In genomic region chr13:82655518-82655855, GRCh38 we compare ENCODE assay signal across 23 cellular contexts.
DNase-seq lines count a peak whose midpoint lies in the region; ATAC-seq, FAIRE-seq and TF ChIP-seq lines count a peak whose summit lies in the region.
"Had no signal": no experiment of that assay in that cellular context is flagged by ENCODE, and none has a peak within 500 bp of the region (broad histone marks: within the 10 kb centered on the region; RNA-seq: fewer than 3 reads in every experiment).

No MANE protein-coding gene starts in this region.

- no peaks in the 10 kb centered on the region for H3K9me3 Mint-ChIP-seq in activated CD4-positive, alpha-beta T cell treated with anti-CD3 and anti-CD28 coated beads, Interleukin-2, amount 10 ng/mL, durations not matched to agents 7 days and 5 days
- no peaks in the 10 kb centered on the region; the same call in 1 of the 2 replicates for H3K9me3 Mint-ChIP-seq in HFFc6
- H3K9me3 Mint-ChIP-seq: activated CD4-positive, alpha-beta memory T cell treated with anti-CD3 and anti-CD28 coated beads, Interleukin-2, amount 10 ng/mL, durations not matched to agents 7 days and 5 days; neural crest cell had no signal

- in situ Hi-C loops in brain microvascular endothelial cell (cut with HindIII; ENCODE audit: low pct_ligation_motif_present, low sequenced_read_pairs): no loop called here

- no peak overlapping the region for H3K27ac Mint-ChIP-seq in activated CD4-positive, alpha-beta T cell treated with anti-CD3 and anti-CD28 coated beads, Interleukin-2, amount 10 ng/mL, durations not matched to agents 7 days and 5 days
- no peak overlapping the region for H3K27ac Mint-ChIP-seq in HFFc6
- H3K27ac Mint-ChIP-seq: activated CD4-positive, alpha-beta memory T cell treated with anti-CD3 and anti-CD28 coated beads, Interleukin-2, amount 10 ng/mL, durations not matched to agents 7 days and 5 days; activated naive CD8-positive, alpha-beta T cell; activated T-helper 2 cell treated with anti-CD3 and anti-CD28 coated beads, Interferon-gamma antibody, Interleukin-2, Interleukin-4, amounts not matched to agents 10 μg/mL and 5 μg/mL and 100 μg/mL, durations not matched to agents 14 hours and 24 hours and 36 hours; CD14-positive monocyte; effector memory CD8-positive, alpha-beta T cell had no signal

- peak overlapping the region in 1 of 5 donors; percentile 3 for H3K9ac ChIP-seq in subcutaneous abdominal adipose tissue (ENCODE audit: low read length in 5 of 5)

- TF ChIP-seq CTCF in brain microvascular endothelial cell (IDR thresholded peaks at IDR 0.05; ENCODE audit: low read depth, low read length, missing control alignments) (peak; percentile 17), left ventricle myocardium inferior (IDR thresholded peaks at IDR 0.05; ENCODE audit: borderline replicate concordance) (no peak), D721Med (IDR thresholded peaks at IDR 0.05; ENCODE audit: insufficient read depth, missing control alignments) (no peak), HFFc6 (IDR thresholded peaks at IDR 0.05) (no peak)

- H3K4me3 ChIP-seq in brain microvascular endothelial cell (ENCODE audit: low read depth, low read length) (no peak overlapping the region), left ventricle myocardium inferior (no peak overlapping the region), subcutaneous abdominal adipose tissue (ENCODE audit: low read depth in 1 of 5, low read length in 5 of 5) (peak overlapping the region in 1 of 5 donors; percentile 6)
- H3K4me3 ChIP-seq: lung had no signal

- H3K4me1 ChIP-seq in left ventricle myocardium inferior (no peaks in the 10 kb centered on the region), subcutaneous abdominal adipose tissue (ENCODE audit: control insufficient read depth in 5 of 5, insufficient read depth in 5 of 5, low read length in 5 of 5) (peaks cover 0 to 5% (median 0%) of the 10 kb centered on the region in 5 donors)
- H3K4me1 ChIP-seq: esophagus muscularis mucosa had no signal

- no peaks in the 10 kb centered on the region for H3K4me1 Mint-ChIP-seq in activated CD4-positive, alpha-beta T cell treated with anti-CD3 and anti-CD28 coated beads, Interleukin-2, amount 10 ng/mL, durations not matched to agents 7 days and 5 days
- H3K4me1 Mint-ChIP-seq in HFFc6 (ENCODE audit: low read depth): peaks cover 26% of the 10 kb centered on the region
- H3K4me1 Mint-ChIP-seq: activated CD4-positive, alpha-beta memory T cell treated with anti-CD3 and anti-CD28 coated beads, Interleukin-2, amount 10 ng/mL, durations not matched to agents 7 days and 5 days; CD14-positive monocyte; neural crest cell had no signal

- no peak for ATAC-seq in GM19455 (IDR thresholded peaks at IDR 0.05; ENCODE audit: unreplicated experiment)
- ATAC-seq: effector memory CD8-positive, alpha-beta T cell had no signal

- no peaks in the 10 kb centered on the region for H3K9me3 ChIP-seq in left ventricle myocardium inferior (replicated peaks)
- H3K9me3 ChIP-seq in subcutaneous abdominal adipose tissue (ENCODE audit: control insufficient read depth in 5 of 5, low read length in 5 of 5): no peaks in the 10 kb centered on the region
- H3K9me3 ChIP-seq: esophagus muscularis mucosa had no signal

- H3K27ac ChIP-seq in brain microvascular endothelial cell (peak overlapping the region; percentile 75), left ventricle myocardium inferior (replicated peaks) (peak overlapping the region; percentile 58), subcutaneous abdominal adipose tissue (ENCODE audit: low read depth, low read length) (peak overlapping the region; percentile 73)

- H3K27me3 ChIP-seq in brain microvascular endothelial cell (replicated peaks) (no peaks in the 10 kb centered on the region), left ventricle myocardium inferior (ENCODE audit: low read depth) (no peaks in the 10 kb centered on the region), subcutaneous abdominal adipose tissue (ENCODE audit: control insufficient read depth in 5 of 5, insufficient read depth in 4 of 5, low read length in 5 of 5) (no peaks in the 10 kb centered on the region)
- H3K27me3 ChIP-seq: esophagus muscularis mucosa had no signal

- no peaks in the 10 kb centered on the region for H3K36me3 Mint-ChIP-seq in activated CD4-positive, alpha-beta T cell treated with anti-CD3 and anti-CD28 coated beads, Interleukin-2, amount 10 ng/mL, durations not matched to agents 7 days and 5 days (ENCODE audit: low read depth)
- H3K36me3 Mint-ChIP-seq in HFFc6 (ENCODE audit: low read depth): peaks cover 8% of the 10 kb centered on the region
- H3K36me3 Mint-ChIP-seq: activated naive CD8-positive, alpha-beta T cell; CD14-positive monocyte had no signal

- intact Hi-C loops in left ventricle myocardium inferior (cut with micrococcal nuclease): no loop called here

- POLR2A ChIA-PET in activated CD4-positive, alpha-beta T cell treated with anti-CD3 and anti-CD28 coated beads, Interleukin-2, amount 10 ng/mL, durations not matched to agents 7 days and 5 days (lab: Charles Lee): no interaction called here

- DNase-seq in EL: peak; percentile 3
- peak; percentile 24 for DNase-seq in brain microvascular endothelial cell
- no peak for DNase-seq in left ventricle myocardium inferior
- no peak for DNase-seq in activated CD4-positive, alpha-beta T cell treated with anti-CD3 and anti-CD28 coated beads, Interleukin-2, amount 10 ng/mL, durations not matched to agents 7 days and 5 days
- DNase-seq in D721Med (ENCODE audit: insufficient read length, low spot score): no peak
- no peak for DNase-seq in HFFc6
- DNase-seq: activated CD4-positive, alpha-beta memory T cell treated with anti-CD3 and anti-CD28 coated beads, Interleukin-2, amount 10 ng/mL, durations not matched to agents 7 days and 5 days; effector memory CD8-positive, alpha-beta T cell; NCI-H1417 treated with DMSO at 0.1 percent for 48 hours; NCI-H2107; NCI-H446 treated with DMSO at 0.1 percent for 48 hours; stimulated activated CD8-positive, alpha-beta memory T cell treated with anti-CD3 and anti-CD28 coated beads, Interleukin-4, amount 100 ng/mL, for 48 hours; T-helper 9 cell had no signal

- no peak overlapping the region for H3K4me3 Mint-ChIP-seq in activated CD4-positive, alpha-beta T cell treated with anti-CD3 and anti-CD28 coated beads, Interleukin-2, amount 10 ng/mL, durations not matched to agents 7 days and 5 days
- H3K4me3 Mint-ChIP-seq in HFFc6: no peak overlapping the region
- H3K4me3 Mint-ChIP-seq: activated CD4-positive, alpha-beta memory T cell treated with anti-CD3 and anti-CD28 coated beads, Interleukin-2, amount 10 ng/mL, durations not matched to agents 7 days and 5 days; activated naive CD8-positive, alpha-beta T cell; CD14-positive monocyte; effector memory CD8-positive, alpha-beta T cell; neural crest cell had no signal

- no peaks in the 10 kb centered on the region for H3K27me3 Mint-ChIP-seq in activated CD4-positive, alpha-beta T cell treated with anti-CD3 and anti-CD28 coated beads, Interleukin-2, amount 10 ng/mL, durations not matched to agents 7 days and 5 days
- no peaks in the 10 kb centered on the region; the same call in 1 of the 2 replicates for H3K27me3 Mint-ChIP-seq in HFFc6 (ENCODE audit: insufficient read depth)
- H3K27me3 Mint-ChIP-seq: activated CD4-positive, alpha-beta memory T cell treated with anti-CD3 and anti-CD28 coated beads, Interleukin-2, amount 10 ng/mL, durations not matched to agents 7 days and 5 days; activated naive CD8-positive, alpha-beta T cell; effector memory CD8-positive, alpha-beta T cell had no signal

- H3K36me3 ChIP-seq in brain microvascular endothelial cell (replicated peaks): no peaks in the 10 kb centered on the region
- H3K36me3 ChIP-seq in left ventricle myocardium inferior: no peaks in the 10 kb centered on the region
- H3K36me3 ChIP-seq in subcutaneous abdominal adipose tissue (ENCODE audit: control insufficient read depth in 5 of 5, insufficient read depth in 5 of 5, low read length in 5 of 5): no peaks in the 10 kb centered on the region
- H3K36me3 ChIP-seq: esophagus muscularis mucosa had no signal

- FAIRE-seq in D721Med (lab: Jason Lieb, UNC): no peak
- FAIRE-seq: islet of Langerhans, urothelium cell line had no signal

- CTCF ChIA-PET in activated CD4-positive, alpha-beta T cell treated with anti-CD3 and anti-CD28 coated beads, Interleukin-2, amount 10 ng/mL, durations not matched to agents 7 days and 5 days (lab: Charles Lee): no interaction called here

Comparison
In these comparisons a context has a peak if more than half of its experiments do, and no peak if none do; other contexts are left out.
1. DNase-seq: peak in EL (single experiment) and brain microvascular endothelial cell (single experiment); none in left ventricle myocardium inferior (single experiment), activated CD4-positive, alpha-beta T cell treated with anti-CD3 and anti-CD28 coated beads, Interleukin-2, amount 10 ng/mL, durations not matched to agents 7 days and 5 days (single experiment), D721Med (single experiment) and HFFc6 (single experiment).
2. Peak in every context shown above with its lines, with median percentiles within 50 percentile points of each other: H3K27ac ChIP-seq.